Comparison of ENCODE assay signal across 1 cellular context in genomic region chr7:28609608-28610007, GRCh38.
TF ChIP-seq lines count a peak whose summit lies in the region.

No MANE protein-coding gene starts in this region.

TF ChIP-seq in GM23338, 12 proteins besides CTCF, POLR2A, EP300 and RAD21 (continued from another document):
- TF ChIP-seq, protein P1, sequence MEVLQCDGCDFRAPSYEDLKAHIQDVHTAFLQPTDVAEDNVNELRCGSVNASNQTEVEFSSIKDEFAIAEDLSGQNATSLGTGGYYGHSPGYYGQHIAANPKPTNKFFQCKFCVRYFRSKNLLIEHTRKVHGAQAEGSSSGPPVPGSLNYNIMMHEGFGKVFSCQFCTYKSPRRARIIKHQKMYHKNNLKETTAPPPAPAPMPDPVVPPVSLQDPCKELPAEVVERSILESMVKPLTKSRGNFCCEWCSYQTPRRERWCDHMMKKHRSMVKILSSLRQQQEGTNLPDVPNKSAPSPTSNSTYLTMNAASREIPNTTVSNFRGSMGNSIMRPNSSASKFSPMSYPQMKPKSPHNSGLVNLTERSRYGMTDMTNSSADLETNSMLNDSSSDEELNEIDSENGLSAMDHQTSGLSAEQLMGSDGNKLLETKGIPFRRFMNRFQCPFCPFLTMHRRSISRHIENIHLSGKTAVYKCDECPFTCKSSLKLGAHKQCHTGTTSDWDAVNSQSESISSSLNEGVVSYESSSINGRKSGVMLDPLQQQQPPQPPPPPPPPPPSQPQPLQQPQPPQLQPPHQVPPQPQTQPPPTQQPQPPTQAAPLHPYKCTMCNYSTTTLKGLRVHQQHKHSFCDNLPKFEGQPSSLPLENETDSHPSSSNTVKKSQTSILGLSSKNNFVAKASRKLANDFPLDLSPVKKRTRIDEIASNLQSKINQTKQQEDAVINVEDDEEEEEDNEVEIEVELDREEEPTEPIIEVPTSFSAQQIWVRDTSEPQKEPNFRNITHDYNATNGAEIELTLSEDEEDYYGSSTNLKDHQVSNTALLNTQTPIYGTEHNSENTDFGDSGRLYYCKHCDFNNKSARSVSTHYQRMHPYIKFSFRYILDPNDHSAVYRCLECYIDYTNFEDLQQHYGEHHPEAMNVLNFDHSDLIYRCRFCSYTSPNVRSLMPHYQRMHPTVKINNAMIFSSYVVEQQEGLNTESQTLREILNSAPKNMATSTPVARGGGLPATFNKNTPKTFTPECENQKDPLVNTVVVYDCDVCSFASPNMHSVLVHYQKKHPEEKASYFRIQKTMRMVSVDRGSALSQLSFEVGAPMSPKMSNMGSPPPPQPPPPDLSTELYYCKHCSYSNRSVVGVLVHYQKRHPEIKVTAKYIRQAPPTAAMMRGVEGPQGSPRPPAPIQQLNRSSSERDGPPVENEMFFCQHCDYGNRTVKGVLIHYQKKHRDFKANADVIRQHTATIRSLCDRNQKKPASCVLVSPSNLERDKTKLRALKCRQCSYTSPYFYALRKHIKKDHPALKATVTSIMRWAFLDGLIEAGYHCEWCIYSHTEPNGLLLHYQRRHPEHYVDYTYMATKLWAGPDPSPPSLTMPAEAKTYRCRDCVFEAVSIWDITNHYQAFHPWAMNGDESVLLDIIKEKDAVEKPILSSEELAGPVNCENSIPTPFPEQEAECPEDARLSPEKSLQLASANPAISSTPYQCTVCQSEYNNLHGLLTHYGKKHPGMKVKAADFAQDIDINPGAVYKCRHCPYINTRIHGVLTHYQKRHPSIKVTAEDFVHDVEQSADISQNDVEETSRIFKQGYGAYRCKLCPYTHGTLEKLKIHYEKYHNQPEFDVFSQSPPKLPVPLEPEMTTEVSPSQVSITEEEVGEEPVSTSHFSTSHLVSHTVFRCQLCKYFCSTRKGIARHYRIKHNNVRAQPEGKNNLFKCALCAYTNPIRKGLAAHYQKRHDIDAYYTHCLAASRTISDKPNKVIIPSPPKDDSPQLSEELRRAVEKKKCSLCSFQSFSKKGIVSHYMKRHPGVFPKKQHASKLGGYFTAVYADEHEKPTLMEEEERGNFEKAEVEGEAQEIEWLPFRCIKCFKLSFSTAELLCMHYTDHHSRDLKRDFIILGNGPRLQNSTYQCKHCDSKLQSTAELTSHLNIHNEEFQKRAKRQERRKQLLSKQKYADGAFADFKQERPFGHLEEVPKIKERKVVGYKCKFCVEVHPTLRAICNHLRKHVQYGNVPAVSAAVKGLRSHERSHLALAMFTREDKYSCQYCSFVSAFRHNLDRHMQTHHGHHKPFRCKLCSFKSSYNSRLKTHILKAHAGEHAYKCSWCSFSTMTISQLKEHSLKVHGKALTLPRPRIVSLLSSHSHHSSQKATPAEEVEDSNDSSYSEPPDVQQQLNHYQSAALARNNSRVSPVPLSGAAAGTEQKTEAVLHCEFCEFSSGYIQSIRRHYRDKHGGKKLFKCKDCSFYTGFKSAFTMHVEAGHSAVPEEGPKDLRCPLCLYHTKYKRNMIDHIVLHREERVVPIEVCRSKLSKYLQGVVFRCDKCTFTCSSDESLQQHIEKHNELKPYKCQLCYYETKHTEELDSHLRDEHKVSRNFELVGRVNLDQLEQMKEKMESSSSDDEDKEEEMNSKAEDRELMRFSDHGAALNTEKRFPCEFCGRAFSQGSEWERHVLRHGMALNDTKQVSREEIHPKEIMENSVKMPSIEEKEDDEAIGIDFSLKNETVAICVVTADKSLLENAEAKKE (CRISPR knock-in tag; IDR thresholded peaks at IDR 0.05), result no peak
- no peak for TF ChIP-seq EZH2 (IDR thresholded peaks at IDR 0.05; ENCODE audit: low read depth, unreplicated experiment)
- no peak for TF ChIP-seq STAT1 (IDR thresholded peaks at IDR 0.05; ENCODE audit: unreplicated experiment)
- TF ChIP-seq JUNB (IDR thresholded peaks at IDR 0.05; ENCODE audit: unreplicated experiment), result no peak
- no peak for TF ChIP-seq ZNF114 (CRISPR knock-in tag; IDR thresholded peaks at IDR 0.05)
